Comparison of ENCODE assay signal across 19 cellular contexts in genomic region chr22:32546935-32547334, GRCh38.
"Had no signal": no experiment of that assay in that cellular context is flagged by ENCODE, and none has a peak within 500 bp of the region (broad histone marks: within the 10 kb centered on the region; RNA-seq: fewer than 3 reads in every experiment).

No MANE protein-coding gene starts in this region.

- H3K9me3 ChIP-seq: body of pancreas, neutrophil, testis had no signal

- ATAC-seq: activated CD8-positive, alpha-beta memory T cell treated with anti-CD3 and anti-CD28 coated beads, Interleukin-2, amount 10 ng/mL, durations not matched to agents 7 days and 5 days; body of pancreas; left colon; naive thymus-derived CD8-positive, alpha-beta T cell; stimulated activated naive CD8-positive, alpha-beta T cell treated with anti-CD3 and anti-CD28 coated beads, Interleukin-15, amount 100 ng/mL, for 72 hours had no signal

- H3K36me3 ChIP-seq: neutrophil had no signal

- DNase-seq: activated B cell treated with CpG ODN at 0.5 μM for 24 hours; activated CD4-positive, alpha-beta memory T cell treated with anti-CD3 and anti-CD28 coated beads, Interleukin-2, amount 10 ng/mL, durations not matched to agents 7 days and 5 days; activated CD4-positive, alpha-beta T cell treated with anti-CD3 and anti-CD28 coated beads for 48 hours; activated CD8-positive, alpha-beta memory T cell treated with anti-CD3 and anti-CD28 coated beads, Interleukin-2, amount 10 ng/mL, durations not matched to agents 7 days and 5 days; activated naive CD4-positive, alpha-beta T cell treated with Interleukin-2 at 50 U/mL for 16 hours; activated naive CD8-positive, alpha-beta T cell treated with anti-CD3 and anti-CD28 coated beads, Interleukin-2, amount 10 ng/mL, durations not matched to agents 7 days and 5 days; body of pancreas; caudate nucleus; dorsolateral prefrontal cortex; foreskin fibroblast; hippocampal formation; left colon; naive thymus-derived CD8-positive, alpha-beta T cell; stimulated activated naive CD8-positive, alpha-beta T cell treated with anti-CD3 and anti-CD28 coated beads, Interleukin-15, amount 100 ng/mL, for 72 hours; T-helper 1 cell; T-helper 9 cell; testis had no signal

- H3K27ac ChIP-seq: body of pancreas, dorsolateral prefrontal cortex, neutrophil, parathyroid adenoma, testis had no signal

- H3K27me3 ChIP-seq: body of pancreas, dorsolateral prefrontal cortex, neutrophil, testis had no signal

- H3K4me3 ChIP-seq: body of pancreas, dorsolateral prefrontal cortex, testis had no signal

- H3K4me1 ChIP-seq: body of pancreas, parathyroid adenoma had no signal
